Comparison of ENCODE assay signal across 20 cellular contexts in genomic region chr14:105252552-105253328, GRCh38. TPM values are rescaled to one million over a fixed set of nuclear protein-coding genes. Genes with fewer than 3 reads are reported as not detected.
DNase-seq lines count a peak whose midpoint lies in the region; ATAC-seq, FAIRE-seq and TF ChIP-seq lines count a peak whose summit lies in the region.
"Had no signal": no experiment of that assay in that cellular context is flagged by ENCODE, and none has a peak within 500 bp of the region (broad histone marks: within the 10 kb centered on the region; RNA-seq: fewer than 3 reads in every experiment).

No MANE protein-coding gene starts in this region.

- DNase-seq in natural killer cell, result no peak
- DNase-seq in natural killer cell treated with Interleukin-12 subunit alpha and Interleukin-12 subunit beta and Interleukin-15 and Interleukin-18, amount 100 ng/mL, for 72 hours (ENCODE audit: low spot score), result no peak
- no peak for DNase-seq in central memory CD8-positive, alpha-beta T cell (ENCODE audit: low spot score in 2 of 2)
- DNase-seq in neural progenitor cell (ENCODE audit: low spot score), result no peak
- no peak for DNase-seq in NCI-H526 (lab: John Stamatoyannopoulos, UW)
- no peak for DNase-seq in DMS 273 treated with DMSO at 0.1 percent for 48 hours (lab: John Stamatoyannopoulos, UW)
- no peak for DNase-seq in kidney
- DNase-seq: COR-L47, GM23248, HCEC 1CT, MM.1S, NCI-H1092 treated with DMSO at 0.1 percent for 48 hours, NCI-H2081, NCI-H2171 treated with DMSO at 0.1 percent for 48 hours, NCI-H446 treated with DMSO at 0.1 percent for 48 hours had no signal

- H3K36me3 ChIP-seq in neural progenitor cell, result no peaks in the 10 kb centered on the region
- H3K36me3 ChIP-seq in kidney (ENCODE audit: control insufficient read depth in 1 of 2, insufficient read depth in 2 of 2, low read length in 2 of 2), result peaks cover 6 to 24% of the 10 kb centered on the region in 2 donors

- H3K4me1 ChIP-seq in neural progenitor cell (peaks cover 7% of the 10 kb centered on the region), kidney (ENCODE audit: control insufficient read depth in 1 of 2, insufficient read depth in 1 of 2, low read depth in 1 of 2, low read length in 2 of 2) (peaks cover 0 to 7% of the 10 kb centered on the region in 2 donors)

- H2AFZ ChIP-seq in neural progenitor cell (replicated peaks), result no peak overlapping the region
- H2AFZ ChIP-seq: GM23248 had no signal

- H3K36me3 Mint-ChIP-seq in natural killer cell (no peaks in the 10 kb centered on the region), neural progenitor cell (peaks cover 9% of the 10 kb centered on the region)
- no peaks in the 10 kb centered on the region for H3K36me3 Mint-ChIP-seq in natural killer cell treated with Interleukin-12 subunit alpha and Interleukin-12 subunit beta and Interleukin-15 and Interleukin-18, amount 100 ng/mL, for 72 hours
- H3K36me3 Mint-ChIP-seq in central memory CD8-positive, alpha-beta T cell (ENCODE audit: insufficient read depth), result peaks cover 22% of the 10 kb centered on the region

- H3K27me3 Mint-ChIP-seq in natural killer cell (ENCODE audit: low read depth in 2 of 2) (no peaks in the 10 kb centered on the region), neural progenitor cell (ENCODE audit: insufficient read depth, low read depth) (peaks cover 4% of the 10 kb centered on the region)
- no peaks in the 10 kb centered on the region for H3K27me3 Mint-ChIP-seq in natural killer cell treated with Interleukin-12 subunit alpha and Interleukin-12 subunit beta and Interleukin-15 and Interleukin-18, amount 100 ng/mL, for 72 hours
- H3K27me3 Mint-ChIP-seq in central memory CD8-positive, alpha-beta T cell, result no peaks in the 10 kb centered on the region

- H3K27ac ChIP-seq in neural progenitor cell, result no peak overlapping the region
- H3K27ac ChIP-seq in kidney (ENCODE audit: low read depth in 2 of 2, low read length in 2 of 2), result no peak overlapping the region
- H3K27ac ChIP-seq: GM23248, SJSA1 had no signal

- H3K4me3 Mint-ChIP-seq in natural killer cell (no peak overlapping the region), neural progenitor cell (no peak overlapping the region)
- H3K4me3 Mint-ChIP-seq in natural killer cell treated with Interleukin-12 subunit alpha and Interleukin-12 subunit beta and Interleukin-15 and Interleukin-18, amount 100 ng/mL, for 72 hours, result no peak overlapping the region
- H3K4me3 Mint-ChIP-seq in central memory CD8-positive, alpha-beta T cell, result no peak overlapping the region

- H4K20me1 ChIP-seq in neural progenitor cell (ENCODE audit: low read depth), result peaks cover 23% of the 10 kb centered on the region

- H3K4me1 Mint-ChIP-seq in natural killer cell (peaks cover 5 to 9% of the 10 kb centered on the region in 2 donors), neural progenitor cell (peaks cover 2% of the 10 kb centered on the region)
- peaks cover 9 to 20% of the 10 kb centered on the region in 2 donors for H3K4me1 Mint-ChIP-seq in natural killer cell treated with Interleukin-12 subunit alpha and Interleukin-12 subunit beta and Interleukin-15 and Interleukin-18, amount 100 ng/mL, for 72 hours (ENCODE audit: low read depth in 2 of 2)
- peaks cover 20% of the 10 kb centered on the region for H3K4me1 Mint-ChIP-seq in central memory CD8-positive, alpha-beta T cell

- H3K9ac ChIP-seq in neural progenitor cell, result no peak overlapping the region
- H3K9ac ChIP-seq in kidney (ENCODE audit: low read length in 2 of 2), result no peak overlapping the region
- H3K9ac ChIP-seq: GM23248 had no signal

- peaks cover 11% of the 10 kb centered on the region for H3F3A ChIP-seq in neural progenitor cell (ENCODE audit: low read depth)

- H3K9me3 Mint-ChIP-seq in natural killer cell (no peaks in the 10 kb centered on the region), neural progenitor cell (no peaks in the 10 kb centered on the region)
- H3K9me3 Mint-ChIP-seq in natural killer cell treated with Interleukin-12 subunit alpha and Interleukin-12 subunit beta and Interleukin-15 and Interleukin-18, amount 100 ng/mL, for 72 hours, result no peaks in the 10 kb centered on the region
- no peaks in the 10 kb centered on the region for H3K9me3 Mint-ChIP-seq in central memory CD8-positive, alpha-beta T cell

- H3K79me2 ChIP-seq in neural progenitor cell (ENCODE audit: low read depth), result peaks cover under 1% of the 10 kb centered on the region

- peaks cover 7% of the 10 kb centered on the region for H3K27me3 ChIP-seq in neural progenitor cell
- H3K27me3 ChIP-seq: SJSA1 had no signal

- FAIRE-seq in kidney (lab: Jason Lieb, UNC), result no peak
- FAIRE-seq: A204.1, G401.6 had no signal

- H3K4me3 ChIP-seq in neural progenitor cell, result no peak overlapping the region
- H3K4me3 ChIP-seq in kidney (ENCODE audit: low read length in 2 of 2), result no peak overlapping the region
- H3K4me3 ChIP-seq: GM23248, SJSA1 had no signal

- no peak overlapping the region for H3K4me2 ChIP-seq in neural progenitor cell

- peak overlapping the region; percentile 21 to 29 for H3K27ac Mint-ChIP-seq in natural killer cell
- H3K27ac Mint-ChIP-seq in natural killer cell treated with Interleukin-12 subunit alpha and Interleukin-12 subunit beta and Interleukin-15 and Interleukin-18, amount 100 ng/mL, for 72 hours, result no peak overlapping the region
- H3K27ac Mint-ChIP-seq in central memory CD8-positive, alpha-beta T cell (ENCODE audit: low read depth), result peak overlapping the region; percentile 57
- peak overlapping the region; percentile 7 for H3K27ac Mint-ChIP-seq in neural progenitor cell

- TF ChIP-seq CTCF in natural killer cell (IDR thresholded peaks at IDR 0.05) (no peak), neural progenitor cell (IDR thresholded peaks at IDR 0.05) (no peak), kidney (IDR thresholded peaks at IDR 0.05; ENCODE audit: borderline replicate concordance, extremely low read depth, insufficient read depth) (no peak)

- H3K9me3 ChIP-seq in neural progenitor cell (ENCODE audit: low read depth), result no peaks in the 10 kb centered on the region
- no peaks in the 10 kb centered on the region for H3K9me3 ChIP-seq in kidney (ENCODE audit: control insufficient read depth in 1 of 2, low read length in 2 of 2)
- H3K9me3 ChIP-seq: SJSA1 had no signal

- ATAC-seq in natural killer cell (no peak), GM19035 (IDR thresholded peaks at IDR 0.05; ENCODE audit: unreplicated experiment) (no peak)
- ATAC-seq in natural killer cell treated with Interleukin-12 subunit alpha and Interleukin-12 subunit beta and Interleukin-15 and Interleukin-18, amount 100 ng/mL, for 72 hours, result no peak
- no peak for ATAC-seq in central memory CD8-positive, alpha-beta T cell (replicated peaks; ENCODE audit: extremely low read depth, poor library complexity, severe bottlenecking)
- ATAC-seq: Panc1 had no signal

- intact Hi-C loops in natural killer cell (cut with micrococcal nuclease) (loop anchor here (10.0 kb wide), 1 partner anchor 52 kb away; the partner anchor contains the start of gene BRF1), kidney (cut with DNase I) (no loop called here)

RNA-seq across cellular contexts. Expression of gene BTBD6, which starts 4.4 kb away (rescaled TPM):
- total RNA-seq in natural killer cell (10 to 100 TPM; 30.9 to 48.7 (median 44.2) TPM), neural progenitor cell (ENCODE audit: low replicate concordance) (9.0 and 15.0 TPM in 2 replicates), kidney (38.9 TPM)
- 10 to 100 TPM; 42.3 to 52.9 TPM for total RNA-seq in natural killer cell treated with Interleukin-12 subunit alpha and Interleukin-12 subunit beta and Interleukin-15 and Interleukin-18, amount 100 ng/mL, for 72 hours
- 33.3 TPM for polyA plus RNA-seq in kidney (ENCODE audit: insufficient read depth, low read depth, low replicate concordance)

RNA-seq across cellular contexts. Expression of gene BRF1, which starts 48.1 kb away (rescaled TPM):
- total RNA-seq in natural killer cell, result 10 to 100 TPM; 82.4 to 92.7 (median 87.4) TPM
- total RNA-seq in natural killer cell treated with Interleukin-12 subunit alpha and Interleukin-12 subunit beta and Interleukin-15 and Interleukin-18, amount 100 ng/mL, for 72 hours, result 10 to 100 TPM; 43.4 to 76.5 TPM
- 16.9 and 40.5 TPM in 2 replicates for total RNA-seq in neural progenitor cell (ENCODE audit: low replicate concordance)
- 34.1 TPM for total RNA-seq in kidney
- 19.3 TPM for polyA plus RNA-seq in kidney (ENCODE audit: insufficient read depth, low read depth, low replicate concordance)

Comparison
In these comparisons a context has a peak if more than half of its experiments do, and no peak if none do; other contexts are left out.
1. H3K27ac Mint-ChIP-seq: peak in natural killer cell (2 of 2), central memory CD8-positive, alpha-beta T cell (single experiment) and neural progenitor cell (single experiment); none in natural killer cell treated with Interleukin-12 subunit alpha and Interleukin-12 subunit beta and Interleukin-15 and Interleukin-18, amount 100 ng/mL, for 72 hours (0 of 2).